20 cellular contexts compared by ENCODE assay signal in genomic region chr1:30988045-30988444, GRCh38.
DNase-seq lines count a peak whose midpoint lies in the region; ATAC-seq, FAIRE-seq and TF ChIP-seq lines count a peak whose summit lies in the region.
"Had no signal": no experiment of that assay in that cellular context is flagged by ENCODE, and none has a peak within 500 bp of the region (broad histone marks: within the 10 kb centered on the region; RNA-seq: fewer than 3 reads in every experiment).

No MANE protein-coding gene starts in this region.

- no peak overlapping the region for H3K4me3 ChIP-seq in HepG2 (replicated peaks in 1 of 3; ENCODE audit: insufficient read depth in 1 of 3, low read depth in 2 of 3, low read length in 3 of 3)
- no peak overlapping the region for H3K4me3 ChIP-seq in right lobe of liver
- no peak overlapping the region for H3K4me3 ChIP-seq in mesenchymal stem cell (ENCODE audit: insufficient read depth in 1 of 2, low read depth in 1 of 2, low read length in 2 of 2)
- H3K4me3 ChIP-seq: heart right ventricle had no signal

- ATAC-seq in HepG2 (no peak), right lobe of liver (no peak), activated B cell treated with CpG ODN at 0.5 μM for 24 hours (ENCODE audit: low read depth) (no peak), GM19452 (IDR thresholded peaks at IDR 0.05; ENCODE audit: unreplicated experiment) (no peak)
- ATAC-seq: heart right ventricle had no signal

- H2AK5ac ChIP-seq in mesenchymal stem cell (ENCODE audit: low read length, severe bottlenecking) = no peak overlapping the region

- H3K4ac ChIP-seq in mesenchymal stem cell (ENCODE audit: low read depth in 1 of 2, low read length in 2 of 2) = no peak overlapping the region

- peaks cover 2% of the 10 kb centered on the region for H3K79me1 ChIP-seq in mesenchymal stem cell (replicated peaks; ENCODE audit: low read length, poor library complexity, severe bottlenecking)

- WGBS in HepG2 (ENCODE audit: low lambda C conversion rate) = 98% methylated on average over 1 of the region's 1 CpG
- WGBS in right lobe of liver (ENCODE audit: insufficient coverage, low coverage, low lambda C conversion rate, missing lambda C conversion rate) = 44% methylated on average over 1 of the region's 1 CpG
- 47% methylated on average over 1 of the region's 1 CpG for WGBS in mesenchymal stem cell

- CTCF ChIA-PET in HepG2 (lab: Yijun Ruan, JAX; ENCODE audit: low intra/inter-chr PET ratio, low total read pairs) (no interaction called here), activated B cell treated with CpG ODN at 0.5 μM for 24 hours (lab: Charles Lee) (no interaction called here)

- no peak overlapping the region for H3K4me2 ChIP-seq in HepG2 (ENCODE audit: low read depth, low read length)
- no peak overlapping the region for H3K4me2 ChIP-seq in mesenchymal stem cell (ENCODE audit: low read length, poor library complexity, severe bottlenecking)

- in situ Hi-C loops in HepG2 (cut with HindIII; ENCODE audit: extremely low pct_ligation_motif_present, low pct_unique_long_range_greater_than_20kb) = no loop called here
- in situ Hi-C loops in G401 (cut with HindIII; ENCODE audit: low sequenced_read_pairs) = no loop called here

- no peak overlapping the region for H4K8ac ChIP-seq in mesenchymal stem cell (ENCODE audit: low read length)

- H3K27me3 ChIP-seq in HepG2 (ENCODE audit: control insufficient read depth in 1 of 2, insufficient read depth in 2 of 2, low read length in 2 of 2) (no peaks in the 10 kb centered on the region), right lobe of liver (no peaks in the 10 kb centered on the region), mesenchymal stem cell (ENCODE audit: control insufficient read depth in 1 of 2, insufficient read depth in 1 of 2, low read length in 2 of 2) (no peaks in the 10 kb centered on the region)
- H3K27me3 ChIP-seq: heart right ventricle had no signal

- H3K36me3 Mint-ChIP-seq in activated B cell treated with CpG ODN at 0.5 μM for 24 hours (ENCODE audit: low read depth) (peaks cover 74% of the 10 kb centered on the region), type B pancreatic cell (peaks cover 46% of the 10 kb centered on the region)

- H3K14ac ChIP-seq in mesenchymal stem cell (ENCODE audit: low read length in 2 of 2) = no peak overlapping the region

- POLR2A ChIA-PET in HepG2 (lab: Yijun Ruan, JAX) (no interaction called here), activated B cell treated with CpG ODN at 0.5 μM for 24 hours (lab: Charles Lee) (no interaction called here)

- H2BK120ac ChIP-seq in mesenchymal stem cell (ENCODE audit: low read depth, low read length) = no peak overlapping the region

- TF ChIP-seq RAD21 in HepG2 (CRISPR knock-in tag; IDR thresholded peaks at IDR 0.05) = no peak

- intact Hi-C loops in HepG2 (cut with micrococcal nuclease; ENCODE audit: unreplicated experiment) = no loop called here
- intact Hi-C loops in right lobe of liver (cut with DNase I) = no loop called here
- intact Hi-C loops in activated B cell treated with CpG ODN at 0.5 μM for 24 hours (cut with micrococcal nuclease) = no loop called here

- H3K18ac ChIP-seq in mesenchymal stem cell (ENCODE audit: low read depth in 1 of 2, low read length in 2 of 2) = no peak overlapping the region

- BruUV-seq in HepG2 (replicated peaks; lab: Mats Ljungman, UMichigan) = no TSS peak

- H3K36me3 ChIP-seq in HepG2 (replicated peaks in 1 of 2; ENCODE audit: control insufficient read depth in 1 of 2, insufficient read depth in 2 of 2, low read length in 2 of 2) (peaks cover 18 to 73% of the 10 kb centered on the region in 2 experiments), right lobe of liver (peaks cover 0 to 10% (median 7%) of the 10 kb centered on the region in 4 donors), mesenchymal stem cell (ENCODE audit: control insufficient read depth in 1 of 2, insufficient read depth in 2 of 2, low read depth in 1 of 2, low read length in 2 of 2) (peaks cover 12 to 47% of the 10 kb centered on the region in 2 experiments)

- H3K27ac Mint-ChIP-seq in activated B cell treated with CpG ODN at 0.5 μM for 24 hours (peak overlapping the region; percentile 2), type B pancreatic cell (peak overlapping the region; percentile 71)
- H3K27ac Mint-ChIP-seq: memory B cell had no signal

- H3K9ac ChIP-seq in HepG2 (ENCODE audit: insufficient read depth, low read depth, low read length) (no peak overlapping the region), mesenchymal stem cell (ENCODE audit: low read length) (peak overlapping the region; percentile 10)

- FAIRE-seq in HepG2 (lab: Jason Lieb, UNC) = no peak
- FAIRE-seq: keratinocyte had no signal

- H2AFZ ChIP-seq in HepG2 (ENCODE audit: low read length) (no peak overlapping the region), mesenchymal stem cell (ENCODE audit: low read depth, low read length) (no peak overlapping the region)

- DNase-seq in HepG2 (ENCODE audit: low spot score) (no peak), right lobe of liver (no peak), activated B cell treated with CpG ODN at 0.5 μM for 24 hours (no peak), mesenchymal stem cell (peak; percentile 40), type B pancreatic cell (ENCODE audit: extremely low spot score, unreplicated experiment) (no peak), G401 (ENCODE audit: low spot score) (no peak), epidermal melanocyte (ENCODE audit: insufficient read length, low spot score) (no peak)
- DNase-seq: activated CD4-positive, alpha-beta T cell treated with anti-CD3 and anti-CD28 coated beads for 4 hours; activated naive CD8-positive, alpha-beta T cell treated with anti-CD3 and anti-CD28 coated beads, Interleukin-2, amount 10 ng/mL, durations not matched to agents 7 days and 5 days; heart right ventricle; NCI-H1048; NCI-H526; right cardiac atrium; SHP77 treated with DMSO at 0.1 percent for 48 hours; stimulated activated CD4-positive, alpha-beta T cell treated with anti-CD3 and anti-CD28 coated beads, Interleukin-1b, Interleukin-23, amount 100 ng/mL, for 48 hours; substantia nigra; T-helper 9 cell had no signal

- no peak overlapping the region for H2BK12ac ChIP-seq in mesenchymal stem cell (ENCODE audit: low read length in 2 of 2)

- H2BK15ac ChIP-seq in mesenchymal stem cell (ENCODE audit: low read depth, poor library complexity, severe bottlenecking) = no peak overlapping the region

- peaks cover 92% of the 10 kb centered on the region for H3K79me2 ChIP-seq in HepG2 (ENCODE audit: insufficient read depth, low read length)

- H4K20me1 ChIP-seq in HepG2 (ENCODE audit: insufficient read depth, low read length) = peaks cover 93% of the 10 kb centered on the region

- TF ChIP-seq POLR2A in HepG2 (IDR thresholded peaks at IDR 0.05; ENCODE audit: insufficient read depth in 1 of 2, low read depth in 2 of 2, low read length in 2 of 2) (no peak), right lobe of liver (IDR thresholded peaks at IDR 0.05) (no peak)

- TF ChIP-seq CTCF in HepG2 (CRISPR knock-in tag; IDR thresholded peaks at IDR 0.05) (no peak), right lobe of liver (IDR thresholded peaks at IDR 0.05) (no peak), activated B cell treated with CpG ODN at 0.5 μM for 24 hours (IDR thresholded peaks at IDR 0.05) (no peak), type B pancreatic cell (conservative IDR thresholded peaks at IDR 0.05) (no peak)

- H3K27me3 Mint-ChIP-seq in activated B cell treated with CpG ODN at 0.5 μM for 24 hours (no peaks in the 10 kb centered on the region), type B pancreatic cell (no peaks in the 10 kb centered on the region)
- H3K27me3 Mint-ChIP-seq: activated naive CD8-positive, alpha-beta T cell treated with anti-CD3 and anti-CD28 coated beads, Interleukin-2, amount 10 ng/mL, durations not matched to agents 7 days and 5 days; memory B cell had no signal

- TF ChIP-seq EP300 in HepG2 (IDR thresholded peaks at IDR 0.05; ENCODE audit: low read depth in 2 of 2, low read length in 2 of 2) = no peak
- no peak for TF ChIP-seq EP300 in HepG2 (CRISPR knock-in tag; IDR thresholded peaks at IDR 0.05; ENCODE audit: borderline replicate concordance)

- H3K4me1 ChIP-seq in HepG2 (ENCODE audit: insufficient read depth, low read length) (peaks cover 30% of the 10 kb centered on the region), right lobe of liver (peaks cover 0 to 49% (median 11%) of the 10 kb centered on the region in 4 donors), mesenchymal stem cell (ENCODE audit: control insufficient read depth, insufficient read depth, low read depth, low read length) (peaks cover 7% of the 10 kb centered on the region)

- no peak overlapping the region for H3K27ac ChIP-seq in HepG2 (ENCODE audit: extremely low read length, insufficient read depth, low read length)
- H3K27ac ChIP-seq in right lobe of liver = no peak overlapping the region
- H3K27ac ChIP-seq in mesenchymal stem cell (ENCODE audit: low read length, poor library complexity, severe bottlenecking) = no peak overlapping the region
- H3K27ac ChIP-seq: heart right ventricle had no signal

- H3K4me1 Mint-ChIP-seq in activated B cell treated with CpG ODN at 0.5 μM for 24 hours = peaks cover 53% of the 10 kb centered on the region
- H3K4me1 Mint-ChIP-seq in type B pancreatic cell (ENCODE audit: unreplicated experiment) = peaks cover 51% of the 10 kb centered on the region

- H3K9me3 Mint-ChIP-seq in activated B cell treated with CpG ODN at 0.5 μM for 24 hours (no peaks in the 10 kb centered on the region), type B pancreatic cell (no peaks in the 10 kb centered on the region)
- H3K9me3 Mint-ChIP-seq: activated naive CD8-positive, alpha-beta T cell treated with anti-CD3 and anti-CD28 coated beads, Interleukin-2, amount 10 ng/mL, durations not matched to agents 7 days and 5 days had no signal

- H3K9me3 ChIP-seq in HepG2 (ENCODE audit: low read length) = no peaks in the 10 kb centered on the region
- no peaks in the 10 kb centered on the region for H3K9me3 ChIP-seq in right lobe of liver
- H3K9me3 ChIP-seq in mesenchymal stem cell (ENCODE audit: control insufficient read depth, low read length) = no peaks in the 10 kb centered on the region
- H3K9me3 ChIP-seq: heart right ventricle had no signal

- H2BK5ac ChIP-seq in mesenchymal stem cell (ENCODE audit: low read depth, low read length, poor library complexity, severe bottlenecking) = no peak overlapping the region

- no peak overlapping the region for H4K91ac ChIP-seq in mesenchymal stem cell (ENCODE audit: low read length)

- no peak overlapping the region for H3K23ac ChIP-seq in mesenchymal stem cell (ENCODE audit: low read length in 2 of 2)

- H3K4me3 Mint-ChIP-seq in activated B cell treated with CpG ODN at 0.5 μM for 24 hours (no peak overlapping the region), type B pancreatic cell (no peak overlapping the region)
- H3K4me3 Mint-ChIP-seq: activated naive CD8-positive, alpha-beta T cell treated with anti-CD3 and anti-CD28 coated beads, Interleukin-2, amount 10 ng/mL, durations not matched to agents 7 days and 5 days; memory B cell had no signal

TF ChIP-seq in HepG2, 621 proteins besides CTCF, POLR2A, EP300 and RAD21:
- 0 out of 2 replicates have a peak, but pooled peaks have one; percentile 4 for TF ChIP-seq MAFF (IDR thresholded peaks at IDR 0.05; ENCODE audit: low read depth, low read length)
- peak in 1 of 2 experiments; percentile 54; a peak in 2 of 4 replicates for TF ChIP-seq MAFK (conservative IDR thresholded peaks at IDR 0.05 in 1 of 2, IDR thresholded peaks at IDR 0.05 in 1 of 2; ENCODE audit: low read length in 2 of 2)
- TF ChIP-seq ZNF180 (CRISPR knock-in tag; IDR thresholded peaks at IDR 0.05; ENCODE audit: borderline replicate concordance, low read depth) = no peak
